Comparison of ENCODE assay signal across 1 cellular context in the genomic region with DNA sequence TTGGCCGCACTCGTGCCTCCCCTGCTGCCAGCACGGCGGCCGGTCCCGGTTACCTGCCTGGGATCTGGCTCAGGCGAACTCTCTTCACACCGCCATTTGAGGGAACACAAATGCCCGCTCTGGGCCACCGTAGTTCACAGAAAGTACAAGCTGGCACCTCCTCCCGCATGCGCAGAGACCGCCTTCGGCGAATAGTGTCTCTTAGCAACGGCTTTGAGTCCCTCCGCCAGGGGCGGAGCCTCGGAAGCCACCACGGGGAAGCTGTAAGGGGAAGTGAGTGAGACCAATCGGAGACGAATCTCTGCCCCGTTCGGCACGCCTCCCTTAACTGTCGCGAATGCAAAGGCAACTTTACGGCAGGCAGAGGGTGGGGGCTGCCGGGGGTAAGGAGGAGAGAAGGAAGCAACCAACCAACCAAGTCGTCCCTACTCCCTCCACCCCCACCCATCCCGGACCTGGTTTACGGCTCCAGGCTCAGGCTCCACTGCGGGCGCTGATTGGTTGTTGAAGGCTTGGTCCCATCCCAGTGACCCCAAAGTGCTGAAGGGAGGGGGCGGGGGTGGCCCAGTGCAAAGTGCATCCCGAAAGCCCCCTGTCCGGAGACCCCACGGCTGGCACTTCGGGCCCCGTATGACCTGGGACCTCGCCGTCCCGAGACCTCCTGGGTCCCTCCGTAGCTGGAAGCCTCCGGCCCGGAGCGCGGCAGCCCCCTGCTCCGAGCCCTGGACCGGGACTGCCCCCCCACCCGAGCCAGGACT.
TF ChIP-seq lines count a peak whose summit lies in the region.

A gene with protein sequence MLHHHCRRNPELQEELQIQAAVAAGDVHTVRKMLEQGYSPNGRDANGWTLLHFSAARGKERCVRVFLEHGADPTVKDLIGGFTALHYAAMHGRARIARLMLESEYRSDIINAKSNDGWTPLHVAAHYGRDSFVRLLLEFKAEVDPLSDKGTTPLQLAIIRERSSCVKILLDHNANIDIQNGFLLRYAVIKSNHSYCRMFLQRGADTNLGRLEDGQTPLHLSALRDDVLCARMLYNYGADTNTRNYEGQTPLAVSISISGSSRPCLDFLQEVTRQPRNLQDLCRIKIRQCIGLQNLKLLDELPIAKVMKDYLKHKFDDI (plus strand): TSS at position 526 of the 758 bp plus-strand sequence. CDS start 9,628 bp downstream, outside the sequence.
A gene with protein sequence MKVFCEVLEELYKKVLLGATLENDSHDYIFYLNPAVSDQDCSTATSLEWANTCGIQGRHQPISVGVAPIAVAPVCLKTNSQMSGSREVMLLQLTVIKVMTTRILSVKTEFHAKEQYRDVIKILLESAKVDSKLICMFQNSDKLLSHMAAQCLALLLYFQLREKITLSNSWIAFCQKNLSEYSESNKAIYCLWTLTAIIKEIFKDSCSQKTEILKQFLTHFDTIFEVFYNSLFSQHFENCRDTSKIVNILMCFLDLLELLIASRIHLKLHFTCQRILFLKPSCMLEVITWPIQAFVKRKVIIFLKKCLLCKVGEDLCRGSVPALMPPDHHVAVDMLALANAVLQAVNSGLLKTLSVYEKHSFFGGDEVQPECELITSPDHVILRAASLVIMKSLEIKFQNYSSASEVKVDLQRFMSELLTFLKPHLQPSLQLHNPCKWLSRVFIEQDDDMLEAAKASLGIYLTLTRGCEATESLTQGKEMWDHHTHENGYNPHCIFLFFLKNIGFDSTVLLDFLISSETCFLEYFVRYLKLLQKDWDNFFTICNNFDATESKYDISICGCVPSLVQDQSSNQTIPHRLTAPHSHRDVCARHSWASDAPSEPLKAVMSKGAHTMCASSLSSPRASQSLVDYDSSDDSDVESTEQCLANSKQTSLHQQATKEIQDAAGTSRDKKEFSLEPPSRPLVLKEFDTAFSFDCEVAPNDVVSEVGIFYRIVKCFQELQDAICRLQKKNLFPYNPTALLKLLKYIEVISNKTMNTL (minus strand): TSS at position 121 of the 758 bp plus-strand sequence. CDS start 21,342 bp downstream, outside the sequence.

TF ChIP-seq in GM12878, 131 proteins besides CTCF, POLR2A, EP300 and RAD21 (continued from another document and continues in another):
- TF ChIP-seq, protein P1, sequence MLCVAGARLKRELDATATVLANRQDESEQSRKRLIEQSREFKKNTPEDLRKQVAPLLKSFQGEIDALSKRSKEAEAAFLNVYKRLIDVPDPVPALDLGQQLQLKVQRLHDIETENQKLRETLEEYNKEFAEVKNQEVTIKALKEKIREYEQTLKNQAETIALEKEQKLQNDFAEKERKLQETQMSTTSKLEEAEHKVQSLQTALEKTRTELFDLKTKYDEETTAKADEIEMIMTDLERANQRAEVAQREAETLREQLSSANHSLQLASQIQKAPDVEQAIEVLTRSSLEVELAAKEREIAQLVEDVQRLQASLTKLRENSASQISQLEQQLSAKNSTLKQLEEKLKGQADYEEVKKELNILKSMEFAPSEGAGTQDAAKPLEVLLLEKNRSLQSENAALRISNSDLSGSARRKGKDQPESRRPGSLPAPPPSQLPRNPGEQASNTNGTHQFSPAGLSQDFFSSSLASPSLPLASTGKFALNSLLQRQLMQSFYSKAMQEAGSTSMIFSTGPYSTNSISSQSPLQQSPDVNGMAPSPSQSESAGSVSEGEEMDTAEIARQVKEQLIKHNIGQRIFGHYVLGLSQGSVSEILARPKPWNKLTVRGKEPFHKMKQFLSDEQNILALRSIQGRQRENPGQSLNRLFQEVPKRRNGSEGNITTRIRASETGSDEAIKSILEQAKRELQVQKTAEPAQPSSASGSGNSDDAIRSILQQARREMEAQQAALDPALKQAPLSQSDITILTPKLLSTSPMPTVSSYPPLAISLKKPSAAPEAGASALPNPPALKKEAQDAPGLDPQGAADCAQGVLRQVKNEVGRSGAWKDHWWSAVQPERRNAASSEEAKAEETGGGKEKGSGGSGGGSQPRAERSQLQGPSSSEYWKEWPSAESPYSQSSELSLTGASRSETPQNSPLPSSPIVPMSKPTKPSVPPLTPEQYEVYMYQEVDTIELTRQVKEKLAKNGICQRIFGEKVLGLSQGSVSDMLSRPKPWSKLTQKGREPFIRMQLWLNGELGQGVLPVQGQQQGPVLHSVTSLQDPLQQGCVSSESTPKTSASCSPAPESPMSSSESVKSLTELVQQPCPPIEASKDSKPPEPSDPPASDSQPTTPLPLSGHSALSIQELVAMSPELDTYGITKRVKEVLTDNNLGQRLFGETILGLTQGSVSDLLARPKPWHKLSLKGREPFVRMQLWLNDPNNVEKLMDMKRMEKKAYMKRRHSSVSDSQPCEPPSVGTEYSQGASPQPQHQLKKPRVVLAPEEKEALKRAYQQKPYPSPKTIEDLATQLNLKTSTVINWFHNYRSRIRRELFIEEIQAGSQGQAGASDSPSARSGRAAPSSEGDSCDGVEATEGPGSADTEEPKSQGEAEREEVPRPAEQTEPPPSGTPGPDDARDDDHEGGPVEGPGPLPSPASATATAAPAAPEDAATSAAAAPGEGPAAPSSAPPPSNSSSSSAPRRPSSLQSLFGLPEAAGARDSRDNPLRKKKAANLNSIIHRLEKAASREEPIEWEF (IDR thresholded peaks at IDR 0.05; ENCODE audit: insufficient replicate concordance, low read depth, low read length): no peak
- TF ChIP-seq SMAD1 (IDR thresholded peaks at IDR 0.05; ENCODE audit: low read depth, partially characterized antibody) (no peak), FOXM1 (IDR thresholded peaks at IDR 0.05; ENCODE audit: low read depth, low read length) (no peak), SUZ12 (IDR thresholded peaks at IDR 0.05; ENCODE audit: unreplicated experiment) (no peak), CEBPB (IDR thresholded peaks at IDR 0.05; ENCODE audit: borderline replicate concordance in 1 of 2, low read depth in 2 of 2, low read length in 2 of 2) (no peak), IKZF1 (conservative IDR thresholded peaks at IDR 0.05) (peak; percentile 60), SIN3A (IDR thresholded peaks at IDR 0.05; ENCODE audit: low read depth, low read length) (peak; percentile 40; the same call in 1 of the 2 replicates), IRF4 (IDR thresholded peaks at IDR 0.05; ENCODE audit: low read depth, low read length) (0 out of 2 replicates have a peak, but pooled peaks have one; percentile 12), YY1 (IDR thresholded peaks at IDR 0.05; ENCODE audit: low read depth, low read length) (peak; percentile 95), SUPT20H (IDR thresholded peaks at IDR 0.05; ENCODE audit: borderline replicate concordance, control insufficient read depth, low read depth, low read length) (no peak), SPI1 (IDR thresholded peaks at IDR 0.05; ENCODE audit: borderline replicate concordance, insufficient read depth, low read depth, low read length) (peak; percentile 92), ZBED1 (IDR thresholded peaks at IDR 0.05; ENCODE audit: borderline replicate concordance) (no peak), MYC (IDR thresholded peaks at IDR 0.05; ENCODE audit: insufficient read depth, insufficient read length, insufficient replicate concordance, low read length, severe bottlenecking) (no peak), SP1 (IDR thresholded peaks at IDR 0.05; ENCODE audit: low read depth, low read length) (peak; percentile 69), TBL1XR1 (IDR thresholded peaks at IDR 0.05; ENCODE audit: low read depth, low read length) (0 out of 2 replicates have a peak, but pooled peaks have one; percentile 20), ZNF24 (IDR thresholded peaks at IDR 0.05) (no peak), CHD1 (IDR thresholded peaks at IDR 0.05; ENCODE audit: low read depth, low read length) (no peak), TCF3 (IDR thresholded peaks at IDR 0.05; ENCODE audit: borderline replicate concordance, insufficient read depth, low read depth, low read length) (no peak)
- TF ChIP-seq, protein P2, sequence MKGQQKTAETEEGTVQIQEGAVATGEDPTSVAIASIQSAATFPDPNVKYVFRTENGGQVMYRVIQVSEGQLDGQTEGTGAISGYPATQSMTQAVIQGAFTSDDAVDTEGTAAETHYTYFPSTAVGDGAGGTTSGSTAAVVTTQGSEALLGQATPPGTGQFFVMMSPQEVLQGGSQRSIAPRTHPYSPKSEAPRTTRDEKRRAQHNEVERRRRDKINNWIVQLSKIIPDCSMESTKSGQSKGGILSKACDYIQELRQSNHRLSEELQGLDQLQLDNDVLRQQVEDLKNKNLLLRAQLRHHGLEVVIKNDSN (IDR thresholded peaks at IDR 0.05; ENCODE audit: borderline replicate concordance, extremely low read length, insufficient read depth, low read depth, low read length): no peak
- TF ChIP-seq, protein P3, sequence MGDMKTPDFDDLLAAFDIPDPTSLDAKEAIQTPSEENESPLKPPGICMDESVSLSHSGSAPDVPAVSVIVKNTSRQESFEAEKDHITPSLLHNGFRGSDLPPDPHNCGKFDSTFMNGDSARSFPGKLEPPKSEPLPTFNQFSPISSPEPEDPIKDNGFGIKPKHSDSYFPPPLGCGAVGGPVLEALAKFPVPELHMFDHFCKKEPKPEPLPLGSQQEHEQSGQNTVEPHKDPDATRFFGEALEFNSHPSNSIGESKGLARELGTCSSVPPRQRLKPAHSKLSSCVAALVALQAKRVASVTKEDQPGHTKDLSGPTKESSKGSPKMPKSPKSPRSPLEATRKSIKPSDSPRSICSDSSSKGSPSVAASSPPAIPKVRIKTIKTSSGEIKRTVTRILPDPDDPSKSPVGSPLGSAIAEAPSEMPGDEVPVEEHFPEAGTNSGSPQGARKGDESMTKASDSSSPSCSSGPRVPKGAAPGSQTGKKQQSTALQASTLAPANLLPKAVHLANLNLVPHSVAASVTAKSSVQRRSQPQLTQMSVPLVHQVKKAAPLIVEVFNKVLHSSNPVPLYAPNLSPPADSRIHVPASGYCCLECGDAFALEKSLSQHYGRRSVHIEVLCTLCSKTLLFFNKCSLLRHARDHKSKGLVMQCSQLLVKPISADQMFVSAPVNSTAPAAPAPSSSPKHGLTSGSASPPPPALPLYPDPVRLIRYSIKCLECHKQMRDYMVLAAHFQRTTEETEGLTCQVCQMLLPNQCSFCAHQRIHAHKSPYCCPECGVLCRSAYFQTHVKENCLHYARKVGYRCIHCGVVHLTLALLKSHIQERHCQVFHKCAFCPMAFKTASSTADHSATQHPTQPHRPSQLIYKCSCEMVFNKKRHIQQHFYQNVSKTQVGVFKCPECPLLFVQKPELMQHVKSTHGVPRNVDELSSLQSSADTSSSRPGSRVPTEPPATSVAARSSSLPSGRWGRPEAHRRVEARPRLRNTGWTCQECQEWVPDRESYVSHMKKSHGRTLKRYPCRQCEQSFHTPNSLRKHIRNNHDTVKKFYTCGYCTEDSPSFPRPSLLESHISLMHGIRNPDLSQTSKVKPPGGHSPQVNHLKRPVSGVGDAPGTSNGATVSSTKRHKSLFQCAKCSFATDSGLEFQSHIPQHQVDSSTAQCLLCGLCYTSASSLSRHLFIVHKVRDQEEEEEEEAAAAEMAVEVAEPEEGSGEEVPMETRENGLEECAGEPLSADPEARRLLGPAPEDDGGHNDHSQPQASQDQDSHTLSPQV (IDR thresholded peaks at IDR 0.05): no peak
- TF ChIP-seq, protein P4, sequence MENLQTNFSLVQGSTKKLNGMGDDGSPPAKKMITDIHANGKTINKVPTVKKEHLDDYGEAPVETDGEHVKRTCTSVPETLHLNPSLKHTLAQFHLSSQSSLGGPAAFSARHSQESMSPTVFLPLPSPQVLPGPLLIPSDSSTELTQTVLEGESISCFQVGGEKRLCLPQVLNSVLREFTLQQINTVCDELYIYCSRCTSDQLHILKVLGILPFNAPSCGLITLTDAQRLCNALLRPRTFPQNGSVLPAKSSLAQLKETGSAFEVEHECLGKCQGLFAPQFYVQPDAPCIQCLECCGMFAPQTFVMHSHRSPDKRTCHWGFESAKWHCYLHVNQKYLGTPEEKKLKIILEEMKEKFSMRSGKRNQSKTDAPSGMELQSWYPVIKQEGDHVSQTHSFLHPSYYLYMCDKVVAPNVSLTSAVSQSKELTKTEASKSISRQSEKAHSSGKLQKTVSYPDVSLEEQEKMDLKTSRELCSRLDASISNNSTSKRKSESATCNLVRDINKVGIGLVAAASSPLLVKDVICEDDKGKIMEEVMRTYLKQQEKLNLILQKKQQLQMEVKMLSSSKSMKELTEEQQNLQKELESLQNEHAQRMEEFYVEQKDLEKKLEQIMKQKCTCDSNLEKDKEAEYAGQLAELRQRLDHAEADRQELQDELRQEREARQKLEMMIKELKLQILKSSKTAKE (IDR thresholded peaks at IDR 0.05; ENCODE audit: low read depth, poor library complexity, severe bottlenecking): no peak
- TF ChIP-seq, protein P5, sequence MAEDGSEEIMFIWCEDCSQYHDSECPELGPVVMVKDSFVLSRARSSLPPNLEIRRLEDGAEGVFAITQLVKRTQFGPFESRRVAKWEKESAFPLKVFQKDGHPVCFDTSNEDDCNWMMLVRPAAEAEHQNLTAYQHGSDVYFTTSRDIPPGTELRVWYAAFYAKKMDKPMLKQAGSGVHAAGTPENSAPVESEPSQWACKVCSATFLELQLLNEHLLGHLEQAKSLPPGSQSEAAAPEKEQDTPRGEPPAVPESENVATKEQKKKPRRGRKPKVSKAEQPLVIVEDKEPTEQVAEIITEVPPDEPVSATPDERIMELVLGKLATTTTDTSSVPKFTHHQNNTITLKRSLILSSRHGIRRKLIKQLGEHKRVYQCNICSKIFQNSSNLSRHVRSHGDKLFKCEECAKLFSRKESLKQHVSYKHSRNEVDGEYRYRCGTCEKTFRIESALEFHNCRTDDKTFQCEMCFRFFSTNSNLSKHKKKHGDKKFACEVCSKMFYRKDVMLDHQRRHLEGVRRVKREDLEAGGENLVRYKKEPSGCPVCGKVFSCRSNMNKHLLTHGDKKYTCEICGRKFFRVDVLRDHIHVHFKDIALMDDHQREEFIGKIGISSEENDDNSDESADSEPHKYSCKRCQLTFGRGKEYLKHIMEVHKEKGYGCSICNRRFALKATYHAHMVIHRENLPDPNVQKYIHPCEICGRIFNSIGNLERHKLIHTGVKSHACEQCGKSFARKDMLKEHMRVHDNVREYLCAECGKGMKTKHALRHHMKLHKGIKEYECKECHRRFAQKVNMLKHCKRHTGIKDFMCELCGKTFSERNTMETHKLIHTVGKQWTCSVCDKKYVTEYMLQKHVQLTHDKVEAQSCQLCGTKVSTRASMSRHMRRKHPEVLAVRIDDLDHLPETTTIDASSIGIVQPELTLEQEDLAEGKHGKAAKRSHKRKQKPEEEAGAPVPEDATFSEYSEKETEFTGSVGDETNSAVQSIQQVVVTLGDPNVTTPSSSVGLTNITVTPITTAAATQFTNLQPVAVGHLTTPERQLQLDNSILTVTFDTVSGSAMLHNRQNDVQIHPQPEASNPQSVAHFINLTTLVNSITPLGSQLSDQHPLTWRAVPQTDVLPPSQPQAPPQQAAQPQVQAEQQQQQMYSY (CRISPR knock-in tag; IDR thresholded peaks at IDR 0.05): no peak
- TF ChIP-seq, protein P6, sequence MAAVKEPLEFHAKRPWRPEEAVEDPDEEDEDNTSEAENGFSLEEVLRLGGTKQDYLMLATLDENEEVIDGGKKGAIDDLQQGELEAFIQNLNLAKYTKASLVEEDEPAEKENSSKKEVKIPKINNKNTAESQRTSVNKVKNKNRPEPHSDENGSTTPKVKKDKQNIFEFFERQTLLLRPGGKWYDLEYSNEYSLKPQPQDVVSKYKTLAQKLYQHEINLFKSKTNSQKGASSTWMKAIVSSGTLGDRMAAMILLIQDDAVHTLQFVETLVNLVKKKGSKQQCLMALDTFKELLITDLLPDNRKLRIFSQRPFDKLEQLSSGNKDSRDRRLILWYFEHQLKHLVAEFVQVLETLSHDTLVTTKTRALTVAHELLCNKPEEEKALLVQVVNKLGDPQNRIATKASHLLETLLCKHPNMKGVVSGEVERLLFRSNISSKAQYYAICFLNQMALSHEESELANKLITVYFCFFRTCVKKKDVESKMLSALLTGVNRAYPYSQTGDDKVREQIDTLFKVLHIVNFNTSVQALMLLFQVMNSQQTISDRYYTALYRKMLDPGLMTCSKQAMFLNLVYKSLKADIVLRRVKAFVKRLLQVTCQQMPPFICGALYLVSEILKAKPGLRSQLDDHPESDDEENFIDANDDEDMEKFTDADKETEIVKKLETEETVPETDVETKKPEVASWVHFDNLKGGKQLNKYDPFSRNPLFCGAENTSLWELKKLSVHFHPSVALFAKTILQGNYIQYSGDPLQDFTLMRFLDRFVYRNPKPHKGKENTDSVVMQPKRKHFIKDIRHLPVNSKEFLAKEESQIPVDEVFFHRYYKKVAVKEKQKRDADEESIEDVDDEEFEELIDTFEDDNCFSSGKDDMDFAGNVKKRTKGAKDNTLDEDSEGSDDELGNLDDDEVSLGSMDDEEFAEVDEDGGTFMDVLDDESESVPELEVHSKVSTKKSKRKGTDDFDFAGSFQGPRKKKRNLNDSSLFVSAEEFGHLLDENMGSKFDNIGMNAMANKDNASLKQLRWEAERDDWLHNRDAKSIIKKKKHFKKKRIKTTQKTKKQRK (IDR thresholded peaks at IDR 0.05; ENCODE audit: low read depth, low read length): no peak
